ENCODE assay signal across 13 cellular contexts in the genomic region with DNA sequence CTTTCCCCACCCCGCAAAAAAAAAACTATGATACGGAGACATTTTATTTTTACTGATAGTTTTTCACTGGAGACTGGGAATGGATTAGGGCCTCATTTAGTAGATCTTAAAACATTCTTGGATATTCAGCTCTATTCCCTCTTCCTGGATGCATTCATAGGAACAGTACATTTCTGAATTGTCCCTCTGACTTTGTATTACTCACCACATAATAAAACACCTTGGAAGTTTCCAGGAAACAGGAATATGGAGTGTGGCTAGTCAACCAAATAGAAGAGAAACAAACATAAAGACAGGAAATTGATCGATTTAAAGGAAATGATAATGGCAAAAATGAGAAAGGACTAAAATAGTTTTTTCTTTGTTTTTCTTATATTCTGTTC.
DNase-seq lines count a peak whose midpoint lies in the region; ATAC-seq and TF ChIP-seq lines count a peak whose summit lies in the region.
"Had no signal": no experiment of that assay in that cellular context is flagged by ENCODE, and none has a peak within 500 bp of the region (broad histone marks: within the 10 kb centered on the region; RNA-seq: fewer than 3 reads in every experiment).

No MANE protein-coding gene starts in this region.

- no peak overlapping the region for H3K4ac ChIP-seq in IMR-90 (ENCODE audit: low read depth, low read length)

- peak overlapping the region; percentile 70 for H3K27ac Mint-ChIP-seq in activated T-cell treated with anti-CD3 and anti-CD28 coated beads, Interleukin-2, amount 50 U/mL, for 72 hours
- peak overlapping the region; percentile 93 for H3K27ac Mint-ChIP-seq in activated naive CD8-positive, alpha-beta T cell treated with anti-CD3 and anti-CD28 coated beads, Interleukin-2, amount 50 U/mL, for 24 hours
- no peak overlapping the region for H3K27ac Mint-ChIP-seq in osteocyte (ENCODE audit: unreplicated experiment)

- H3K56ac ChIP-seq in IMR-90 (ENCODE audit: extremely low read depth, insufficient read depth, low read length): no peak overlapping the region

- no peaks in the 10 kb centered on the region for H4K20me1 ChIP-seq in IMR-90 (ENCODE audit: insufficient read depth, low read length)

- no peak overlapping the region for H3K18ac ChIP-seq in IMR-90 (ENCODE audit: low read depth, low read length)

- H4K91ac ChIP-seq in IMR-90 (ENCODE audit: insufficient read depth, low read depth, low read length): no peak overlapping the region

- POLR2A ChIA-PET in IMR-90 (lab: Charles Lee; ENCODE audit: unreplicated experiment): interaction anchor here (0.6 kb wide), 1 partner anchor 877 kb away, joined by 3 read pairs; no protein-coding TSS in a partner anchor
- POLR2A ChIA-PET in GM10248 (lab: Yijun Ruan, JAX): no interaction called here

- H3K4me2 ChIP-seq in IMR-90 (ENCODE audit: low read depth, low read length): no peak overlapping the region

- no peak overlapping the region for H2BK5ac ChIP-seq in IMR-90 (ENCODE audit: low read depth, low read length, poor library complexity, severe bottlenecking)

- peaks cover 2% of the 10 kb centered on the region in 2 donors for H3K9me3 Mint-ChIP-seq in activated T-cell treated with anti-CD3 and anti-CD28 coated beads, Interleukin-2, amount 50 U/mL, for 72 hours
- peaks cover 7% of the 10 kb centered on the region for H3K9me3 Mint-ChIP-seq in activated naive CD8-positive, alpha-beta T cell treated with anti-CD3 and anti-CD28 coated beads, Interleukin-2, amount 50 U/mL, for 24 hours
- H3K9me3 Mint-ChIP-seq in osteocyte (ENCODE audit: unreplicated experiment): no peaks in the 10 kb centered on the region

- H2AFZ ChIP-seq in IMR-90 (replicated peaks; ENCODE audit: low read length, poor library complexity): no peak overlapping the region

- no peak overlapping the region for H3K23ac ChIP-seq in IMR-90 (ENCODE audit: low read depth, low read length)

- peaks cover 19% of the 10 kb centered on the region for H3K4me1 Mint-ChIP-seq in activated T-cell treated with anti-CD3 and anti-CD28 coated beads, Interleukin-2, amount 50 U/mL, for 72 hours (ENCODE audit: low read depth)
- peaks cover 12% of the 10 kb centered on the region for H3K4me1 Mint-ChIP-seq in activated naive CD8-positive, alpha-beta T cell treated with anti-CD3 and anti-CD28 coated beads, Interleukin-2, amount 50 U/mL, for 24 hours
- H3K4me1 Mint-ChIP-seq in osteocyte (ENCODE audit: unreplicated experiment): peaks cover 14% of the 10 kb centered on the region

- H3K4me3 ChIP-seq in IMR-90 (ENCODE audit: insufficient read depth, low read depth, low read length): no peak overlapping the region
- H3K4me3 ChIP-seq: ascending aorta, thyroid gland had no signal

- H3K36me3 Mint-ChIP-seq in activated T-cell treated with anti-CD3 and anti-CD28 coated beads, Interleukin-2, amount 50 U/mL, for 72 hours (ENCODE audit: insufficient read depth in 2 of 2): peaks cover 2 to 5% of the 10 kb centered on the region in 2 donors
- H3K36me3 Mint-ChIP-seq in activated naive CD8-positive, alpha-beta T cell treated with anti-CD3 and anti-CD28 coated beads, Interleukin-2, amount 50 U/mL, for 24 hours (ENCODE audit: low read depth): peaks cover 3% of the 10 kb centered on the region
- H3K36me3 Mint-ChIP-seq in osteocyte (ENCODE audit: unreplicated experiment): no peaks in the 10 kb centered on the region

- no peak for DNase-seq in activated T-cell treated with anti-CD3 and anti-CD28 coated beads, Interleukin-2, amount 50 U/mL, for 72 hours
- DNase-seq in activated T-cell treated with anti-CD3 and anti-CD28 coated beads, Interleukin-2, amount 50 U/mL, for 1 hour: no peak
- DNase-seq in IMR-90 (no peak), osteocyte (ENCODE audit: extremely low spot score, unreplicated experiment) (no peak), GM10248 (ENCODE audit: extremely low spot score) (no peak), NCI-H774 (lab: John Stamatoyannopoulos, UW) (no peak), Ammon's horn (ENCODE audit: low spot score) (no peak)
- no peak for DNase-seq in activated naive CD8-positive, alpha-beta T cell treated with anti-CD3 and anti-CD28 coated beads, Interleukin-2, amount 50 U/mL, for 24 hours
- DNase-seq: NCI-H1436 treated with DMSO at 0.1 percent for 48 hours, NCI-H510A treated with DMSO at 0.1 percent for 48 hours had no signal

- H3K14ac ChIP-seq in IMR-90 (replicated peaks; ENCODE audit: low read depth, low read length): no peak overlapping the region

- 100% methylated on average over 2 of the region's 3 CpGs; no CpG with 5 or more reads in 1 of the 2 experiments for WGBS in IMR-90 (ENCODE audit: extremely low coverage in 2 of 2, insufficient read length in 1 of 2), 2 experiments

- TF ChIP-seq RAD21 in IMR-90 (IDR thresholded peaks at IDR 0.05; ENCODE audit: low read length): no peak

- dilution Hi-C loops in IMR-90 (cut with HindIII; ENCODE audit: low sequenced_read_pairs, unreplicated experiment): no loop called here

- ATAC-seq in activated T-cell treated with anti-CD3 and anti-CD28 coated beads, Interleukin-2, amount 50 U/mL, for 72 hours (replicated peaks in 1 of 2): no peak
- ATAC-seq in IMR-90 (ENCODE audit: low read depth): peak; percentile 48
- no peak for ATAC-seq in activated naive CD8-positive, alpha-beta T cell treated with anti-CD3 and anti-CD28 coated beads, Interleukin-2, amount 50 U/mL, for 24 hours

- no peaks in the 10 kb centered on the region for H3K4me1 ChIP-seq in IMR-90 (ENCODE audit: control insufficient read depth, insufficient read depth, low read length)
- H3K4me1 ChIP-seq: ascending aorta, prostate gland had no signal

- no peak overlapping the region for H2AK5ac ChIP-seq in IMR-90 (ENCODE audit: low read depth, low read length)

- no peak overlapping the region for H3K27ac ChIP-seq in IMR-90 (ENCODE audit: insufficient read depth, low read length)
- H3K27ac ChIP-seq: ascending aorta, prostate gland, thyroid gland had no signal

- no peaks in the 10 kb centered on the region for H3K79me1 ChIP-seq in IMR-90 (ENCODE audit: low read depth in 1 of 2, low read length in 2 of 2)

- TF ChIP-seq CTCF in IMR-90 (conservative IDR thresholded peaks at IDR 0.05; ENCODE audit: low read depth, low read length) (no peak), osteocyte (IDR thresholded peaks at IDR 0.05) (no peak), GM10248 (IDR thresholded peaks at IDR 0.05; ENCODE audit: control extremely low read depth, extremely low read depth, low read depth, missing control alignments) (no peak)

- intact Hi-C loops in IMR-90 (cut with micrococcal nuclease): no loop called here

- H3K36me3 ChIP-seq in IMR-90 (ENCODE audit: control insufficient read depth, insufficient read depth, low read length): no peaks in the 10 kb centered on the region
- H3K36me3 ChIP-seq: ascending aorta, prostate gland, thyroid gland had no signal

- H3K9ac ChIP-seq in IMR-90 (ENCODE audit: low read depth, low read length): no peak overlapping the region

- no peak overlapping the region for H4K5ac ChIP-seq in IMR-90 (ENCODE audit: low read depth, low read length)

- CTCF ChIA-PET in IMR-90 (lab: Yijun Ruan, JAX): no interaction called here
- CTCF ChIA-PET in GM10248 (lab: Yijun Ruan, JAX): interaction anchor here (0.8 to 1.2 kb wide), 4 partner anchors 10 to 164 kb away, joined by 3 read pairs; no protein-coding TSS in a partner anchor

- TF ChIP-seq POLR2A in IMR-90 (IDR thresholded peaks at IDR 0.05; ENCODE audit: low read depth, low read length): no peak

- no peaks in the 10 kb centered on the region for H3K27me3 ChIP-seq in IMR-90 (ENCODE audit: control insufficient read depth, insufficient read depth, low read length)

- in situ Hi-C loops in IMR-90 (cut with MboI; ENCODE audit: low sequenced_read_pairs): no loop called here

- no peak overlapping the region for H4K8ac ChIP-seq in IMR-90 (ENCODE audit: low read depth in 2 of 2, low read length in 2 of 2)

- no peak overlapping the region for H2BK15ac ChIP-seq in IMR-90 (ENCODE audit: low read depth, low read length)

- peaks cover 47% of the 10 kb centered on the region for H3K27me3 Mint-ChIP-seq in activated T-cell treated with anti-CD3 and anti-CD28 coated beads, Interleukin-2, amount 50 U/mL, for 72 hours (ENCODE audit: low read depth)
- peaks cover 70% of the 10 kb centered on the region for H3K27me3 Mint-ChIP-seq in activated naive CD8-positive, alpha-beta T cell treated with anti-CD3 and anti-CD28 coated beads, Interleukin-2, amount 50 U/mL, for 24 hours
- peaks cover 47% of the 10 kb centered on the region for H3K27me3 Mint-ChIP-seq in osteocyte (ENCODE audit: unreplicated experiment)

- H2BK20ac ChIP-seq in IMR-90 (ENCODE audit: low read depth, low read length): no peak overlapping the region

- no TSS peak for BruUV-seq in IMR-90 (replicated peaks; lab: Mats Ljungman, UMichigan)

- H3K9me1 ChIP-seq in IMR-90 (ENCODE audit: insufficient read depth, low read length): no peaks in the 10 kb centered on the region

- no peaks in the 10 kb centered on the region for H3K9me3 ChIP-seq in IMR-90 (ENCODE audit: control insufficient read depth, insufficient read depth, low read length)
- H3K9me3 ChIP-seq: ascending aorta, prostate gland, thyroid gland had no signal

- no peak overlapping the region for H2AK9ac ChIP-seq in IMR-90 (replicated peaks; ENCODE audit: low read depth, low read length, poor library complexity)

- no peak overlapping the region for H2BK120ac ChIP-seq in IMR-90 (ENCODE audit: low read depth, low read length)

- H3K4me3 Mint-ChIP-seq in activated T-cell treated with anti-CD3 and anti-CD28 coated beads, Interleukin-2, amount 50 U/mL, for 72 hours: peak overlapping the region; percentile 94 to 97
- H3K4me3 Mint-ChIP-seq in activated naive CD8-positive, alpha-beta T cell treated with anti-CD3 and anti-CD28 coated beads, Interleukin-2, amount 50 U/mL, for 24 hours: peak overlapping the region; percentile 86
- H3K4me3 Mint-ChIP-seq in osteocyte (ENCODE audit: unreplicated experiment): peak overlapping the region; percentile 79

TF ChIP-seq in IMR-90, 13 proteins besides CTCF, POLR2A, EP300 and RAD21:
- TF ChIP-seq FOS (IDR thresholded peaks at IDR 0.05; ENCODE audit: low read depth, low read length) (no peak), MAZ (IDR thresholded peaks at IDR 0.05; ENCODE audit: borderline replicate concordance, low read depth, low read length) (no peak), CHD1 (IDR thresholded peaks at IDR 0.05; ENCODE audit: low read depth, low read length) (no peak), BHLHE40 (IDR thresholded peaks at IDR 0.05; ENCODE audit: low read depth, low read length) (no peak), RCOR1 (IDR thresholded peaks at IDR 0.05; ENCODE audit: insufficient replicate concordance, low read length) (no peak)
